17 cellular contexts compared by ENCODE assay signal in the genomic region with DNA sequence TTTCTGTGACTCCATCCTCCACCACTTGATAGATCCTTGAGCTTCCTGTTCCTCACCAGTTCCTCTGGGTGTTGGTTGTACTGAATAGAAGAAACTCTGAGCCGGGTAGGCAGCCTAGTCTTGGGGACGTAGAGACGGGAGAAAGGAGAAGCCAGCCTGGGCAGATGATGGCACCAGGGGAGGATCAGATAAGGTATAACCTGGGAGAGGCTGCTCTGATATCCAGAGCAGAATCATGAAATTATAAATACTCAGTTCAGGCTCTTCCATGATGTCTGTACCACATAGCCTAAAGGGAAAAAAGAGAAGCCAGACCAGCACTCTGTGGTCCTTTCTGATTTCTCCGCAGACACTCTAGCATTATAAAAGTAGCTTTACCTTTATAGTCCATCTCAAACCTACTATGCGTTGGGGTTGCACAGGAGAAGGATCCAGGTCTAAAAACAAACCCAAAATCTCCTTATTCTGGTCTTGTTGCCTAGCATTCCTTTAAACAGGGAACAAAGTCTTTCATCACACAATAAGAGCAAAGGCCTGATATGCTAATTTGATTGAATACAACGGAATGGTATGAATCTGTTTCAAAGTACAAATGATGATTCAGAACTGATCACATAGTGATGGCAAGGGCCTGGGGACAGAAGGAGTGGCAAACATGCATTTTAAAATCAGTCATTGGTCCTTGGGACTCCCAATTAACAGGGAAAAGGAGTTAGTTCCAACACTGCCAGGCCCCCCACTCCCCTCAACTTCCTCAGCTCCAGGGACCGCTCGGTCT. TPM values are rescaled to one million over a fixed set of nuclear protein-coding genes. Genes with fewer than 3 reads are reported as not detected.
DNase-seq lines count a peak whose midpoint lies in the region; ATAC-seq and TF ChIP-seq lines count a peak whose summit lies in the region.
"Had no signal": no experiment of that assay in that cellular context is flagged by ENCODE, and none has a peak within 500 bp of the region (broad histone marks: within the 10 kb centered on the region; RNA-seq: fewer than 3 reads in every experiment).

No MANE protein-coding gene starts in this region.

- H3K9me3 Mint-ChIP-seq in central memory CD8-positive, alpha-beta T cell = no peaks in the 10 kb centered on the region
- no peaks in the 10 kb centered on the region for H3K9me3 Mint-ChIP-seq in nephron
- H3K9me3 Mint-ChIP-seq: immature natural killer cell had no signal

- no peak for ATAC-seq in right cardiac atrium
- no peak for ATAC-seq in Right ventricle myocardium superior (ENCODE audit: poor library complexity)
- ATAC-seq in central memory CD8-positive, alpha-beta T cell (replicated peaks; ENCODE audit: extremely low read depth, poor library complexity, severe bottlenecking) = no peak
- no peak for ATAC-seq in HG03095 (IDR thresholded peaks at IDR 0.05; ENCODE audit: unreplicated experiment)
- no peak for ATAC-seq in GM21576 (IDR thresholded peaks at IDR 0.05; ENCODE audit: unreplicated experiment)

- peak overlapping the region; percentile 85 for H3K4me3 ChIP-seq in right cardiac atrium (ENCODE audit: low read length)
- H3K4me3 ChIP-seq in vagina = no peak overlapping the region
- H3K4me3 ChIP-seq in colonic mucosa = no peak overlapping the region

- no peak for TF ChIP-seq POLR2A in vagina (IDR thresholded peaks at IDR 0.05)

- DNase-seq in right cardiac atrium (no peak), Right ventricle myocardium superior (no peak), vagina (ENCODE audit: extremely low spot score in 2 of 2) (no peak), colonic mucosa (no peak)
- no peak for DNase-seq in central memory CD8-positive, alpha-beta T cell (ENCODE audit: low spot score in 2 of 2)
- DNase-seq: activated CD4-positive, alpha-beta T cell treated with anti-CD3 and anti-CD28 coated beads, Interleukin-2, amount 50 U/mL, for 48 hours; brain microvascular endothelial cell; effector CD4-positive, alpha-beta T cell; immature natural killer cell; NCI-H2171; NK-92 treated with Interleukin-12 subunit alpha and Interleukin-12 subunit beta, amount 100 ng/mL, for 24 hours; retina; SHP77 treated with DMSO at 0.1 percent for 48 hours; stimulated activated CD4-positive, alpha-beta T cell treated with anti-CD3 and anti-CD28 coated beads, Interleukin-2, amount 100 ng/mL, for 48 hours had no signal

- peaks cover 2% of the 10 kb centered on the region for H3K36me3 Mint-ChIP-seq in central memory CD8-positive, alpha-beta T cell (ENCODE audit: insufficient read depth)
- H3K36me3 Mint-ChIP-seq in nephron (ENCODE audit: low read depth) = no peaks in the 10 kb centered on the region

- no peak for TF ChIP-seq CTCF in nephron (IDR thresholded peaks at IDR 0.05; ENCODE audit: unreplicated experiment in 3 of 3)
- no peak for TF ChIP-seq CTCF in vagina (IDR thresholded peaks at IDR 0.05)
- no peak for TF ChIP-seq CTCF in colonic mucosa (IDR thresholded peaks at IDR 0.05)

- H3K4me3 Mint-ChIP-seq in central memory CD8-positive, alpha-beta T cell = peak overlapping the region; percentile 6
- H3K4me3 Mint-ChIP-seq in nephron = peak overlapping the region; percentile 76 to 87 (median 83)

- H3K9ac ChIP-seq in colonic mucosa (ENCODE audit: low read depth in 2 of 2, low read length in 2 of 2) = no peak overlapping the region

- H3K27me3 ChIP-seq in right cardiac atrium (ENCODE audit: control insufficient read depth, insufficient read depth) (no peaks in the 10 kb centered on the region), vagina (no peaks in the 10 kb centered on the region), colonic mucosa (peaks cover 11% of the 10 kb centered on the region)

- H3K36me3 ChIP-seq in vagina (no peaks in the 10 kb centered on the region), colonic mucosa (no peaks in the 10 kb centered on the region)
- H3K36me3 ChIP-seq: brain microvascular endothelial cell had no signal

- H3K9me3 ChIP-seq in right cardiac atrium (ENCODE audit: control insufficient read depth, low read length) (no peaks in the 10 kb centered on the region), vagina (no peaks in the 10 kb centered on the region), colonic mucosa (no peaks in the 10 kb centered on the region)

- WGBS in right cardiac atrium = 60% methylated on average over 8 of the region's 8 CpGs

- intact Hi-C loops in right cardiac atrium (cut with DNase I) (loop anchor here in 1 of 4 donors (5.0 kb wide), 1 partner anchor 50 kb away; no protein-coding TSS in a partner anchor), Right ventricle myocardium superior (cut with DNase I) (no loop called here), vagina (cut with DNase I) (no loop called here), colonic mucosa (cut with DNase I) (no loop called here)

- peaks cover 17% of the 10 kb centered on the region for H3K4me1 Mint-ChIP-seq in central memory CD8-positive, alpha-beta T cell
- H3K4me1 Mint-ChIP-seq in nephron = peaks cover 30% of the 10 kb centered on the region

- H3K27ac ChIP-seq in right cardiac atrium (ENCODE audit: low read length) (peak overlapping the region; percentile 80), vagina (peak overlapping the region; percentile 86), colonic mucosa (no peak overlapping the region)
- H3K27ac ChIP-seq: brain microvascular endothelial cell had no signal

- H3K27me3 Mint-ChIP-seq in central memory CD8-positive, alpha-beta T cell = peaks cover 79% of the 10 kb centered on the region
- peaks cover 60% of the 10 kb centered on the region for H3K27me3 Mint-ChIP-seq in nephron (ENCODE audit: low read depth)

- H3K27ac Mint-ChIP-seq in central memory CD8-positive, alpha-beta T cell (ENCODE audit: low read depth) = no peak overlapping the region
- H3K27ac Mint-ChIP-seq in nephron = peak overlapping the region in 2 of 3 experiments; percentile 16 to 40
- H3K27ac Mint-ChIP-seq: immature natural killer cell had no signal

- H3K4me1 ChIP-seq in right cardiac atrium (ENCODE audit: control insufficient read depth, insufficient read depth, low read length) = peaks cover 7% of the 10 kb centered on the region
- H3K4me1 ChIP-seq in vagina = peaks cover 14% of the 10 kb centered on the region
- no peaks in the 10 kb centered on the region for H3K4me1 ChIP-seq in colonic mucosa

RNA-seq across cellular contexts. Expression of a gene that starts 1.2 kb away (rescaled TPM):
- total RNA-seq in right cardiac atrium (100 to 1,000 TPM in 3 of 4 donors, 10 to 100 TPM in 1; 81.8 to 170 (median 123) TPM), Right ventricle myocardium superior (72.5 TPM), vagina (57.5 TPM), colonic mucosa (1 to 10 TPM; 3.1 to 8.4 TPM)
- 87.4 TPM for polyA plus RNA-seq in right cardiac atrium
- polyA plus RNA-seq: immature natural killer cell had no signal
